Comparison of ENCODE assay signal across 8 cellular contexts in the genomic region with DNA sequence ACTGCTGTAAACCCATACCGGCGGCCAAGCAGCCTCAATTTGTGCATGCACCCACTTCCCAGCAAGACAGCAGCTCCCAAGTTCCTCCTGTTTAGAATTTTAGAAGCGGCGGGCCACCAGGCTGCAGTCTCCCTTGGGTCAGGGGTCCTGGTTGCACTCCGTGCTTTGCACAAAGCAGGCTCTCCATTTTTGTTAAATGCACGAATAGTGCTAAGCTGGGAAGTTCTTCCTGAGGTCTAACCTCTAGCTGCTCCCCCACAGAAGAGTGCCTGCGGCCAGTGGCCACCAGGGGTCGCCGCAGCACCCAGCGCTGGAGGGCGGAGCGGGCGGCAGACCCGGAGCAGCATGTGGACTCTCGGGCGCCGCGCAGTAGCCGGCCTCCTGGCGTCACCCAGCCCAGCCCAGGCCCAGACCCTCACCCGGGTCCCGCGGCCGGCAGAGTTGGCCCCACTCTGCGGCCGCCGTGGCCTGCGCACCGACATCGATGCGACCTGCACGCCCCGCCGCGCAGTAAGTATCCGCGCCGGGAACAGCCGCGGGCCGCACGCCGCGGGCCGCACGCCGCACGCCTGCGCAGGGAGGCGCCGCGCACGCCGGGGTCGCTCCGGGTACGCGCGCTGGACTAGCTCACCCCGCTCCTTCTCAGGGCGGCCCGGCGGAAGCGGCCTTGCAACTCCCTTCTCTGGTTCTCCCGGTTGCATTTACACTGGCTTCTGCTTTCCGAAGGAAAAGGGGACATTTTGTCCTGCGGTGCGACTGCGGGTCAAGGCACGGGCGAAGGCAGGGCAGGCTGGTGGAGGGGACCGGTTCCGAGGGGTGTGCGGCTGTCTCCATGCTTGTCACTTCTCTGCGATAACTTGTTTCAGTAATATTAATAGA. TPM values are rescaled to one million over a fixed set of nuclear protein-coding genes. Genes with fewer than 3 reads are reported as not detected.
DNase-seq lines count a peak whose midpoint lies in the region; ATAC-seq and TF ChIP-seq lines count a peak whose summit lies in the region.

A gene (plus strand): TSS at position 315 of the 879 bp plus-strand sequence. CDS start 31 bp downstream, at position 346.

- peak within 1 kb of the TSS; percentile 95 to 99 (median 98) for H3K4me3 Mint-ChIP-seq in CD4-positive, alpha-beta memory T cell
- peak within 1 kb of the TSS; percentile 91 for H3K4me3 Mint-ChIP-seq in endothelial cell (ENCODE audit: unreplicated experiment)

- ATAC-seq in GM19351 (IDR thresholded peaks at IDR 0.05; ENCODE audit: unreplicated experiment) (peak; percentile 88), HG03520 (IDR thresholded peaks at IDR 0.05; ENCODE audit: unreplicated experiment) (peak; percentile 90)

- POLR2A ChIA-PET in CD4-positive, alpha-beta memory T cell (lab: Charles Lee; ENCODE audit: partially characterized antibody): interaction anchor here (0.9 to 2.7 kb wide), 10 partner anchors 9 to 724 kb away, joined by 3 to 18 read pairs (median 6); a partner anchor contains a TSS

- H3K9me3 Mint-ChIP-seq in CD4-positive, alpha-beta memory T cell: no peaks in the 10 kb centered on the region
- no peaks in the 10 kb centered on the region for H3K9me3 Mint-ChIP-seq in endothelial cell (ENCODE audit: unreplicated experiment)

- CTCF ChIA-PET in CD4-positive, alpha-beta memory T cell (lab: Charles Lee; ENCODE audit: partially characterized antibody): interaction anchor here (0.6 to 5.9 kb wide), 24 partner anchors 8 to 468 kb away, joined by 3 to 56 read pairs (median 5); a partner anchor contains a TSS

- H3K9me3 ChIP-seq in CD4-positive, alpha-beta memory T cell (ENCODE audit: control insufficient read depth in 1 of 2, low read length in 2 of 2): no peaks in the 10 kb centered on the region

- H3K27me3 ChIP-seq in CD4-positive, alpha-beta memory T cell (ENCODE audit: insufficient read depth, low read length): no peaks in the 10 kb centered on the region

- peak; percentile 71 to 82 (median 78) for DNase-seq in CD4-positive, alpha-beta memory T cell
- peak; percentile 28 to 36 for DNase-seq in NOMO-1 (lab: John Stamatoyannopoulos, UW; ENCODE audit: unreplicated experiment in 2 of 2)
- peak; percentile 57 for DNase-seq in activated CD8-positive, alpha-beta memory T cell treated with anti-CD3 and anti-CD28 coated beads, Interleukin-2, amount 50 U/mL, for 24 hours (ENCODE audit: extremely low read depth)
- DNase-seq in endothelial cell (ENCODE audit: low spot score): peak; percentile 89
- DNase-seq in middle frontal gyrus (ENCODE audit: extremely low spot score, low spot score): peak; percentile 47
- DNase-seq in stimulated activated CD8-positive, alpha-beta memory T cell treated with anti-CD3 and anti-CD28 coated beads, Interleukin-2, amount 100 ng/mL, for 48 hours (ENCODE audit: low read depth in 2 of 2): peak; percentile 71 to 75

- H3K36me3 ChIP-seq in CD4-positive, alpha-beta memory T cell (ENCODE audit: insufficient read depth, low read length): no peaks in the 10 kb centered on the region

- intact Hi-C loops in CD4-positive, alpha-beta memory T cell (cut with micrococcal nuclease): loop anchor here (1.0 to 10.0 kb wide), 10 partner anchors 8 to 1379 kb away; a partner anchor contains a TSS

- H3K27ac Mint-ChIP-seq in CD4-positive, alpha-beta memory T cell: peak within 1 kb of the TSS; percentile 87 to 96 (median 94)
- peak within 1 kb of the TSS; percentile 86 for H3K27ac Mint-ChIP-seq in endothelial cell (ENCODE audit: unreplicated experiment)

- peak; percentile 97 for TF ChIP-seq CTCF in endothelial cell (IDR thresholded peaks at IDR 0.05; ENCODE audit: unreplicated experiment)

- peaks cover 18 to 36% (median 23%) of the 10 kb centered on the region in 4 donors for H3K4me1 Mint-ChIP-seq in CD4-positive, alpha-beta memory T cell
- peaks cover 5% of the 10 kb centered on the region for H3K4me1 Mint-ChIP-seq in endothelial cell (ENCODE audit: unreplicated experiment)

- H3K4me1 ChIP-seq in CD4-positive, alpha-beta memory T cell (ENCODE audit: insufficient read depth, low read length): peaks cover 23% of the 10 kb centered on the region

- H3K27me3 Mint-ChIP-seq in CD4-positive, alpha-beta memory T cell: no peaks in the 10 kb centered on the region
- peaks cover 6% of the 10 kb centered on the region for H3K27me3 Mint-ChIP-seq in endothelial cell (ENCODE audit: unreplicated experiment)

- H3K36me3 Mint-ChIP-seq in CD4-positive, alpha-beta memory T cell: peaks cover 5 to 6% of the 10 kb centered on the region in 2 donors
- H3K36me3 Mint-ChIP-seq in endothelial cell (ENCODE audit: low read depth, unreplicated experiment): no peaks in the 10 kb centered on the region

- H3K4me3 ChIP-seq in CD4-positive, alpha-beta memory T cell (ENCODE audit: low read length in 2 of 2): peak within 1 kb of the TSS; percentile 78 to 86

- peak within 1 kb of the TSS; percentile 60 for H3K27ac ChIP-seq in CD4-positive, alpha-beta memory T cell (ENCODE audit: low read depth, low read length)

RNA-seq across cellular contexts. Expression of the gene that starts here (rescaled TPM):
- total RNA-seq in CD4-positive, alpha-beta memory T cell: 10 to 100 TPM; 14.6 to 15.9 TPM
- polyA plus RNA-seq in CD4-positive, alpha-beta memory T cell: 10 to 100 TPM; 50.5 to 65.6 TPM
- 14.4 TPM for total RNA-seq in endothelial cell (ENCODE audit: unreplicated experiment)

Comparison
In these comparisons a context has a peak if more than half of its experiments do, and no peak if none do; other contexts are left out.
1. Peak in every context shown above with its lines: DNase-seq, ATAC-seq, H3K4me3 ChIP-seq and H3K27ac ChIP-seq.
2. DNase-seq: peak in every context shown above with its lines; median percentile 89 in endothelial cell; 78 in CD4-positive, alpha-beta memory T cell; 73 in stimulated activated CD8-positive, alpha-beta memory T cell treated with anti-CD3 and anti-CD28 coated beads, Interleukin-2, amount 100 ng/mL, for 48 hours; 57 in activated CD8-positive, alpha-beta memory T cell treated with anti-CD3 and anti-CD28 coated beads, Interleukin-2, amount 50 U/mL, for 24 hours; 47 in middle frontal gyrus; 32 in NOMO-1.